18 cellular contexts compared by ENCODE assay signal in genomic region chr16:86504315-86505184, GRCh38. TPM values are rescaled to one million over a fixed set of nuclear protein-coding genes. Genes with fewer than 3 reads are reported as not detected.
DNase-seq lines count a peak whose midpoint lies in the region; ATAC-seq, FAIRE-seq and TF ChIP-seq lines count a peak whose summit lies in the region.
"Had no signal": no experiment of that assay in that cellular context is flagged by ENCODE, and none has a peak within 500 bp of the region (broad histone marks: within the 10 kb centered on the region; RNA-seq: fewer than 3 reads in every experiment).

No MANE protein-coding gene starts in this region.

- H3K36me3 ChIP-seq in SJSA1 (peaks cover 63% of the 10 kb centered on the region), gastroesophageal sphincter (no peaks in the 10 kb centered on the region), neural progenitor cell (no peaks in the 10 kb centered on the region), small intestine (ENCODE audit: control insufficient read depth in 2 of 2, insufficient read depth in 2 of 2, low read length in 2 of 2) (no peaks in the 10 kb centered on the region)
- H3K36me3 ChIP-seq: uterus had no signal

- peaks cover 7% of the 10 kb centered on the region for H3F3A ChIP-seq in neural progenitor cell (ENCODE audit: low read depth)

- peak overlapping the region; percentile 95 for H3K4me3 ChIP-seq in AG04450 (ENCODE audit: low read depth, low read length)
- peak overlapping the region; percentile 68 for H3K4me3 ChIP-seq in SJSA1
- H3K4me3 ChIP-seq in gastroesophageal sphincter, result peak overlapping the region; percentile 46 to 89
- H3K4me3 ChIP-seq in neural progenitor cell, result no peak overlapping the region
- H3K4me3 ChIP-seq in small intestine (ENCODE audit: low read depth in 1 of 2, low read length in 2 of 2), result no peak overlapping the region

- TF ChIP-seq CTCF in AG04450 (IDR thresholded peaks at IDR 0.05; ENCODE audit: low read depth, low read length), result no peak
- no peak for TF ChIP-seq CTCF in gastroesophageal sphincter (IDR thresholded peaks at IDR 0.05)
- TF ChIP-seq CTCF in neural progenitor cell (IDR thresholded peaks at IDR 0.05), result no peak

- no peak for TF ChIP-seq EP300 in gastroesophageal sphincter (IDR thresholded peaks at IDR 0.05)

- no peaks in the 10 kb centered on the region for H3K36me3 Mint-ChIP-seq in neural progenitor cell
- H3K36me3 Mint-ChIP-seq: natural killer cell had no signal

- WGBS in gastroesophageal sphincter (ENCODE audit: low coverage in 1 of 2), 2 donors, result 22 to 31% methylated on average over 11 to 21 of the region's 27 CpGs
- WGBS in small intestine, 3 donors, result 18 to 27% (median 18%) methylated on average over 27 of the region's 27 CpGs

- DNase-seq in AG04450 (ENCODE audit: low read depth, low spot score) (no peak), SJSA1 (ENCODE audit: low read depth in 1 of 2, low spot score in 2 of 2) (peak in 1 of 2 experiments; percentile 26), neural progenitor cell (ENCODE audit: low spot score) (no peak), KG1 (lab: John Stamatoyannopoulos, UW) (no peak), DMS53 (lab: John Stamatoyannopoulos, UW) (no peak), small intestine (no peak)
- DNase-seq in activated CD4-positive, alpha-beta T cell treated with anti-CD3 and anti-CD28 coated beads for 4 hours, result no peak
- DNase-seq: activated effector memory CD4-positive, alpha-beta T cell treated with Interleukin-2 at 50 U/mL for 16 hours; hippocampal formation; left cardiac atrium; natural killer cell; NCI-H1930; NCI-H526; stimulated activated CD4-positive, alpha-beta T cell treated with anti-CD3 and anti-CD28 coated beads, Interleukin-4, amount 100 ng/mL, for 4 hours; uterus had no signal

- no peak overlapping the region for H3K4me2 ChIP-seq in neural progenitor cell

- H3K79me2 ChIP-seq in neural progenitor cell (ENCODE audit: low read depth), result no peaks in the 10 kb centered on the region

- H3K27me3 ChIP-seq in AG04450 (ENCODE audit: control insufficient read depth, insufficient read depth, low read length), result no peaks in the 10 kb centered on the region
- no peaks in the 10 kb centered on the region for H3K27me3 ChIP-seq in SJSA1 (replicated peaks)
- H3K27me3 ChIP-seq in gastroesophageal sphincter, result peaks cover 69% of the 10 kb centered on the region
- peaks cover 100% of the 10 kb centered on the region for H3K27me3 ChIP-seq in neural progenitor cell
- peaks cover 18 to 35% of the 10 kb centered on the region in 2 donors for H3K27me3 ChIP-seq in small intestine (ENCODE audit: control insufficient read depth in 2 of 2, insufficient read depth in 2 of 2, low read length in 2 of 2)

- no peak for FAIRE-seq in small intestine (lab: Jason Lieb, UNC)

- peak overlapping the region; percentile 29 for H3K27ac Mint-ChIP-seq in neural progenitor cell
- H3K27ac Mint-ChIP-seq: natural killer cell had no signal

- H3K27ac ChIP-seq in AG04450 (ENCODE audit: low read depth, low read length) (no peak overlapping the region), SJSA1 (no peak overlapping the region), gastroesophageal sphincter (peak overlapping the region; percentile 94 to 99 (median 98)), neural progenitor cell (no peak overlapping the region), small intestine (ENCODE audit: low read depth in 1 of 2, low read length in 1 of 2) (peak overlapping the region in 1 of 2 donors; percentile 84)
- H3K27ac ChIP-seq: uterus had no signal

- no peak overlapping the region for H3K9ac ChIP-seq in neural progenitor cell

- H3K4me1 ChIP-seq in SJSA1 (replicated peaks), result peaks cover 51% of the 10 kb centered on the region
- H3K4me1 ChIP-seq in gastroesophageal sphincter, result peaks cover 0 to 86% (median 17%) of the 10 kb centered on the region in 3 donors
- peaks cover 7% of the 10 kb centered on the region for H3K4me1 ChIP-seq in neural progenitor cell
- no peaks in the 10 kb centered on the region for H3K4me1 ChIP-seq in small intestine (ENCODE audit: control insufficient read depth in 2 of 2, insufficient read depth in 1 of 2, low read depth in 1 of 2, low read length in 1 of 2)

- H4K20me1 ChIP-seq in neural progenitor cell (ENCODE audit: low read depth), result peaks cover 99% of the 10 kb centered on the region

- POLR2A ChIA-PET in AG04450 (lab: Yijun Ruan, JAX), result interaction anchor here (0.7 kb wide), 1 partner anchor 11 kb away, joined by 6 read pairs; no protein-coding TSS in a partner anchor

- H3K4me1 Mint-ChIP-seq in neural progenitor cell, result peaks cover 22% of the 10 kb centered on the region

- no peak overlapping the region for H2AFZ ChIP-seq in neural progenitor cell (replicated peaks)

- TF ChIP-seq POLR2A in gastroesophageal sphincter (IDR thresholded peaks at IDR 0.05), result no peak

- H3K9me3 Mint-ChIP-seq in neural progenitor cell, result no peaks in the 10 kb centered on the region
- H3K9me3 Mint-ChIP-seq: natural killer cell had no signal

- ATAC-seq in gastroesophageal sphincter, result no peak
- ATAC-seq: left cardiac atrium, natural killer cell, sciatic nerve had no signal

- H3K27me3 Mint-ChIP-seq in neural progenitor cell (ENCODE audit: insufficient read depth, low read depth), result peaks cover 88% of the 10 kb centered on the region

- CTCF ChIA-PET in AG04450 (lab: Charles Lee), result no interaction called here

- H3K4me3 Mint-ChIP-seq in neural progenitor cell, result peak overlapping the region; percentile 70
- H3K4me3 Mint-ChIP-seq: natural killer cell had no signal

- peaks cover 5% of the 10 kb centered on the region; the same call in 1 of the 2 replicates for H3K9me3 ChIP-seq in AG04450 (ENCODE audit: control insufficient read depth, insufficient read depth, low read length)
- H3K9me3 ChIP-seq in SJSA1 (replicated peaks), result no peaks in the 10 kb centered on the region
- no peaks in the 10 kb centered on the region for H3K9me3 ChIP-seq in gastroesophageal sphincter
- no peaks in the 10 kb centered on the region for H3K9me3 ChIP-seq in neural progenitor cell (ENCODE audit: low read depth)
- H3K9me3 ChIP-seq in small intestine (ENCODE audit: control insufficient read depth, low read depth), result no peaks in the 10 kb centered on the region
- H3K9me3 ChIP-seq: uterus had no signal

RNA-seq across cellular contexts. Expression of gene FOXF1, which starts 5.8 kb away (rescaled TPM):
- 61.0 and 65.1 TPM in 2 replicates for polyA plus RNA-seq in AG04450 (2011; rRNA removed)
- polyA minus RNA-seq in AG04450 (2011; rRNA and poly(A)+ RNA removed), result 56.9 and 66.0 TPM in 2 replicates
- total RNA-seq in SJSA1 (2014; rRNA removed; shearing (Covaris generic)), result 25.7 and 34.7 TPM in 2 replicates
- total RNA-seq in gastroesophageal sphincter, result 10 to 100 TPM; 39.7 to 81.1 (median 59.3) TPM
- not detected in 2 replicates for total RNA-seq in neural progenitor cell (ENCODE audit: low replicate concordance)
- polyA plus RNA-seq in small intestine, result 1 to 10 TPM in 2 of 3 donors, not detected in 1; 4.6 to 7.2 TPM
- total RNA-seq: activated CD8-positive, alpha-beta memory T cell treated with anti-CD3 and anti-CD28 coated beads for 36 hours; natural killer cell had no signal

RNA-seq across cellular contexts. Expression of gene MTHFSD, which starts 50.5 kb away (rescaled TPM):
- polyA plus RNA-seq in AG04450 (2011; rRNA removed), result 15.6 and 16.7 TPM in 2 replicates
- 22.9 and 23.5 TPM in 2 replicates for polyA minus RNA-seq in AG04450 (2011; rRNA and poly(A)+ RNA removed)
- 9.4 and 11.7 TPM in 2 replicates for total RNA-seq in SJSA1 (2014; rRNA removed; shearing (Covaris generic))
- 10 to 100 TPM; 12.5 to 26.6 (median 19.3) TPM for total RNA-seq in gastroesophageal sphincter
- 17.4 and 34.6 TPM in 2 replicates for total RNA-seq in neural progenitor cell (ENCODE audit: low replicate concordance)
- polyA plus RNA-seq in small intestine, result 10 to 100 TPM in 1 of 3 donors, 1 to 10 TPM in 2; 7.6 to 19.2 (median 9.8) TPM

Comparison
In these comparisons a context has a peak if more than half of its experiments do, and no peak if none do; other contexts are left out.
1. H3K27ac ChIP-seq: peak in gastroesophageal sphincter (4 of 4); none in AG04450 (single experiment), SJSA1 (single experiment) and neural progenitor cell (single experiment).
2. H3K4me3 ChIP-seq: peak in AG04450 (single experiment), SJSA1 (single experiment) and gastroesophageal sphincter (2 of 2); none in neural progenitor cell (single experiment) and small intestine (0 of 2).
3. RNA of gene FOXF1, which starts 5.8 kb away (total RNA-seq): 39.7 to 81.1 TPM in gastroesophageal sphincter and 25.7 to 34.7 TPM in SJSA1; not detected in neural progenitor cell; every median in the first group is over 10 times any median in the second.